Comparison of ENCODE assay signal across 23 cellular contexts in genomic region chrX:109697855-109698254, GRCh38. TPM values are rescaled to one million over a fixed set of nuclear protein-coding genes. Genes with fewer than 3 reads are reported as not detected.
A peak's percentile ranks its signal among the peaks of the same experiment; 100 is the strongest.
DNase-seq lines count a peak whose midpoint lies in the region; ATAC-seq and TF ChIP-seq lines count a peak whose summit lies in the region.
"Had no signal": no experiment of that assay in that cellular context is flagged by ENCODE, and none has a peak within 500 bp of the region (broad histone marks: within the 10 kb centered on the region; RNA-seq: fewer than 3 reads in every experiment).

No MANE protein-coding gene starts in this region.

- no TSS peak for BruUV-seq in OCI-LY7 (replicated peaks; lab: Mats Ljungman, UMichigan)

- intact Hi-C loops in OCI-LY7 (cut with micrococcal nuclease; ENCODE audit: unreplicated experiment): no loop called here

- no peaks in the 10 kb centered on the region for H3K9me3 Mint-ChIP-seq in CD4-positive, CD25-positive, alpha-beta regulatory T cell
- H3K9me3 Mint-ChIP-seq in chondrocyte (ENCODE audit: low read depth) (no peaks in the 10 kb centered on the region), type B pancreatic cell (no peaks in the 10 kb centered on the region)
- H3K9me3 Mint-ChIP-seq: CD4-positive, alpha-beta memory T cell; CD8-positive, alpha-beta memory T cell had no signal

- peaks cover 6% of the 10 kb centered on the region for H3K36me3 Mint-ChIP-seq in CD4-positive, CD25-positive, alpha-beta regulatory T cell
- no peaks in the 10 kb centered on the region for H3K36me3 Mint-ChIP-seq in chondrocyte (ENCODE audit: low read depth)
- H3K36me3 Mint-ChIP-seq in type B pancreatic cell: peaks cover 6% of the 10 kb centered on the region

- H3K4me2 ChIP-seq in OCI-LY7 (ENCODE audit: low read length): no peak overlapping the region

- DNase-seq in CD4-positive, CD25-positive, alpha-beta regulatory T cell: peak in 1 of 3 donors; percentile 15
- DNase-seq in chondrocyte (ENCODE audit: low spot score): no peak
- no peak for DNase-seq in HK-2 (ENCODE audit: unreplicated experiment)
- DNase-seq in OCI-LY7 (ENCODE audit: low spot score): no peak
- DNase-seq in type B pancreatic cell (ENCODE audit: extremely low spot score, unreplicated experiment): no peak
- DNase-seq: AML-193; CD4-positive, alpha-beta memory T cell; CD8-positive, alpha-beta memory T cell; COR-L47; DMS 273 treated with DMSO at 0.1 percent for 48 hours; DMS153; DMS53; DMS79; DND-41; EL; GDM1 had no signal

- no peak overlapping the region for H3K27ac ChIP-seq in CD4-positive, CD25-positive, alpha-beta regulatory T cell (ENCODE audit: insufficient read depth, low read length, poor library complexity, severe bottlenecking)
- peak overlapping the region; percentile 52 for H3K27ac ChIP-seq in neutrophil
- H3K27ac ChIP-seq in OCI-LY7 (ENCODE audit: low read depth, low read length, poor library complexity, severe bottlenecking): no peak overlapping the region
- H3K27ac ChIP-seq: 22Rv1; A549; BLaER1 treated with 17β-estradiol and CSF1 and Interleukin-3, amounts not matched to agents 10 nM and 100 nM; C4-2B had no signal

- peak overlapping the region; percentile 32 for H3K4me3 ChIP-seq in CD4-positive, CD25-positive, alpha-beta regulatory T cell (ENCODE audit: low read depth, low read length)
- H3K4me3 ChIP-seq in neutrophil (ENCODE audit: low read depth in 1 of 2, low read length in 1 of 2) (no peak overlapping the region), OCI-LY7 (ENCODE audit: low read depth, low read length, poor library complexity, severe bottlenecking) (no peak overlapping the region)
- H3K4me3 ChIP-seq: A549; BLaER1 treated with 17β-estradiol and CSF1 and Interleukin-3, amounts not matched to agents 10 nM and 100 nM; GM12878 had no signal

- H3K4me1 Mint-ChIP-seq in CD4-positive, CD25-positive, alpha-beta regulatory T cell: peaks cover 4 to 36% (median 25%) of the 10 kb centered on the region in 4 donors
- H3K4me1 Mint-ChIP-seq in chondrocyte (ENCODE audit: low read depth) (peaks cover 34% of the 10 kb centered on the region), type B pancreatic cell (ENCODE audit: unreplicated experiment) (peaks cover 14% of the 10 kb centered on the region)

- H3K4me1 ChIP-seq in CD4-positive, CD25-positive, alpha-beta regulatory T cell (ENCODE audit: control insufficient read depth, insufficient read depth, low read length, poor library complexity, severe bottlenecking): peaks cover 3% of the 10 kb centered on the region
- H3K4me1 ChIP-seq in neutrophil (ENCODE audit: control insufficient read depth in 1 of 2, insufficient read depth in 1 of 2, low read depth in 1 of 2, low read length in 1 of 2) (peaks cover 5 to 10% of the 10 kb centered on the region in 2 experiments), OCI-LY7 (ENCODE audit: insufficient read depth, low read length, poor library complexity, severe bottlenecking) (no peaks in the 10 kb centered on the region)

- H4K20me1 ChIP-seq in OCI-LY7 (ENCODE audit: insufficient read depth, low read length): no peaks in the 10 kb centered on the region

- H3K27me3 Mint-ChIP-seq in CD4-positive, CD25-positive, alpha-beta regulatory T cell: no peaks in the 10 kb centered on the region
- H3K27me3 Mint-ChIP-seq in chondrocyte (ENCODE audit: low read depth) (no peaks in the 10 kb centered on the region), type B pancreatic cell (no peaks in the 10 kb centered on the region)
- H3K27me3 Mint-ChIP-seq: B cell; CD4-positive, alpha-beta memory T cell had no signal

- no peak overlapping the region for H2AFZ ChIP-seq in OCI-LY7 (ENCODE audit: low read length)

- H3K4me3 Mint-ChIP-seq in CD4-positive, CD25-positive, alpha-beta regulatory T cell: peak overlapping the region in 1 of 4 donors; percentile 61
- H3K4me3 Mint-ChIP-seq in chondrocyte (ENCODE audit: unreplicated experiment) (no peak overlapping the region), type B pancreatic cell (no peak overlapping the region)
- H3K4me3 Mint-ChIP-seq: B cell; CD4-positive, alpha-beta memory T cell; CD8-positive, alpha-beta memory T cell had no signal

- peak overlapping the region in 2 of 3 donors; percentile 43 to 46 for H3K27ac Mint-ChIP-seq in CD4-positive, CD25-positive, alpha-beta regulatory T cell
- peak overlapping the region; percentile 65 for H3K27ac Mint-ChIP-seq in chondrocyte (ENCODE audit: unreplicated experiment)
- no peak overlapping the region for H3K27ac Mint-ChIP-seq in type B pancreatic cell
- H3K27ac Mint-ChIP-seq: B cell had no signal

- CTCF ChIA-PET in OCI-LY7 (lab: Charles Lee; ENCODE audit: unreplicated experiment): no interaction called here

- H3K9me2 ChIP-seq in OCI-LY7 (ENCODE audit: insufficient read depth, low read length): no peaks in the 10 kb centered on the region

- TF ChIP-seq CTCF in chondrocyte (IDR thresholded peaks at IDR 0.05): no peak
- TF ChIP-seq CTCF in neutrophil (IDR thresholded peaks at IDR 0.05): no peak
- no peak for TF ChIP-seq CTCF in OCI-LY7 (conservative IDR thresholded peaks at IDR 0.05; ENCODE audit: low read length)
- TF ChIP-seq CTCF in type B pancreatic cell (conservative IDR thresholded peaks at IDR 0.05): no peak

- H3K9me3 ChIP-seq in CD4-positive, CD25-positive, alpha-beta regulatory T cell (ENCODE audit: control insufficient read depth in 2 of 2, low read length in 2 of 2): no peaks in the 10 kb centered on the region
- H3K9me3 ChIP-seq in neutrophil: no peaks in the 10 kb centered on the region
- H3K9me3 ChIP-seq in OCI-LY7 (ENCODE audit: low read length): no peaks in the 10 kb centered on the region
- H3K9me3 ChIP-seq: A549; BLaER1 treated with 17β-estradiol and CSF1 and Interleukin-3, amounts not matched to agents 10 nM and 100 nM had no signal

- peaks cover 27% of the 10 kb centered on the region; the same call in 1 of the 2 replicates for H3K79me2 ChIP-seq in OCI-LY7 (ENCODE audit: insufficient read depth, low read depth, low read length)

- H3K27me3 ChIP-seq in CD4-positive, CD25-positive, alpha-beta regulatory T cell (ENCODE audit: control insufficient read depth, insufficient read depth, low read length): no peaks in the 10 kb centered on the region
- H3K27me3 ChIP-seq in neutrophil: no peaks in the 10 kb centered on the region

- POLR2A ChIA-PET in OCI-LY7 (lab: Charles Lee): no interaction called here

- ATAC-seq in CD4-positive, CD25-positive, alpha-beta regulatory T cell (ENCODE audit: low read depth in 2 of 2): no peak
- ATAC-seq: A549, GM12878 had no signal

- H3K36me3 ChIP-seq in CD4-positive, CD25-positive, alpha-beta regulatory T cell (ENCODE audit: control insufficient read depth, insufficient read depth, low read length): no peaks in the 10 kb centered on the region
- H3K36me3 ChIP-seq in neutrophil (no peaks in the 10 kb centered on the region), OCI-LY7 (ENCODE audit: insufficient read depth, low read length) (peaks cover 8% of the 10 kb centered on the region; the same call in 1 of the 2 replicates)

RNA-seq across cellular contexts. Expression of gene ACSL4, which starts 35.2 kb away (rescaled TPM):
- total RNA-seq in CD4-positive, CD25-positive, alpha-beta regulatory T cell: 32.2 TPM
- 10 to 100 TPM; 13.4 to 19.5 (median 15.3) TPM for polyA plus RNA-seq in CD4-positive, CD25-positive, alpha-beta regulatory T cell
- total RNA-seq in chondrocyte: 63.3 to 65.5 TPM (median 64.5 TPM) in 3 replicates
- total RNA-seq in OCI-LY7 (2014; rRNA removed; shearing (Covaris generic)): 18.0 and 18.4 TPM in 2 replicates
- total RNA-seq in OCI-LY7 (2022): 25.2 and 35.4 TPM in 2 replicates
- 24.7 and 42.9 TPM in 2 replicates for total RNA-seq in type B pancreatic cell (ENCODE audit: low replicate concordance)
